ENCODE assay signal across 9 cellular contexts in the genomic region with DNA sequence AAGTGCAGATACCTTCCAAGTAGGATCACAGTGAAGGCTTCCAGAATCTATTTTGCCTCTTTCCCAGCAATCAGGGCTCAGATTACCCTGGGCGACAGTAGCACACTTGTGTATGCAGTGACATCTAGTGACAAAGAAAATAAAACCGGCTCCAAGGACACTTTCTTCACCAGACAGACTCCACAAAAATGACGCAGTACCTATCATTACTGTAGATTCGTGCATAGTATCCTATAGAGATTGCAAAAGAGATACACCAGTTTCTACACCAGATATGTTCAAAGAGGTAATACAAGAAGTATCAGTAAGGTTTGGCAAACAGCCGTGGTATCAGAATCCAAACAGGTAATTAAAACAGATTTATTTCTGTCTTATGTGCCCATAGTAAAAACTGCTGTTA.
DNase-seq lines count a peak whose midpoint lies in the region; ATAC-seq, FAIRE-seq and TF ChIP-seq lines count a peak whose summit lies in the region.
"Had no signal": no experiment of that assay in that cellular context is flagged by ENCODE, and none has a peak within 500 bp of the region (broad histone marks: within the 10 kb centered on the region; RNA-seq: fewer than 3 reads in every experiment).

No MANE protein-coding gene starts in this region.

- no peak overlapping the region for H3K27ac ChIP-seq in AG04450 (ENCODE audit: low read depth, low read length)
- H3K27ac ChIP-seq in PC-3 (ENCODE audit: low read length): no peak overlapping the region

- H4K20me1 ChIP-seq in Loucy (ENCODE audit: insufficient read depth, low read length, poor library complexity, severe bottlenecking) (no peaks in the 10 kb centered on the region), PC-3 (ENCODE audit: low read length) (no peaks in the 10 kb centered on the region)

- peak; percentile 32 for DNase-seq in AG04450 (ENCODE audit: low read depth, low spot score)
- peak; percentile 89 for DNase-seq in PC-3
- DNase-seq in mucosa of descending colon: peak in 1 of 3 donors; percentile 57
- no peak for DNase-seq in activated CD4-positive, CD25-positive, alpha-beta regulatory T cell (lab: John Stamatoyannopoulos, UW)

- H3K9me2 ChIP-seq in Loucy (replicated peaks; ENCODE audit: low read depth, low read length) (no peaks in the 10 kb centered on the region), PC-3 (replicated peaks; ENCODE audit: low read length) (no peaks in the 10 kb centered on the region)

- H3K9ac ChIP-seq in Loucy (ENCODE audit: low read depth, low read length, poor library complexity, severe bottlenecking) (no peak overlapping the region), PC-3 (ENCODE audit: low read length) (no peak overlapping the region)

- no peaks in the 10 kb centered on the region for H3K27me3 ChIP-seq in AG04450 (ENCODE audit: control insufficient read depth, insufficient read depth, low read length)
- no peaks in the 10 kb centered on the region for H3K27me3 ChIP-seq in Loucy (ENCODE audit: insufficient read depth, low read length, poor library complexity, severe bottlenecking)
- no peaks in the 10 kb centered on the region for H3K27me3 ChIP-seq in PC-3 (ENCODE audit: low read length)

- peak; percentile 86 for ATAC-seq in GM18868 (IDR thresholded peaks at IDR 0.05; ENCODE audit: unreplicated experiment)
- ATAC-seq in PC-3: peak; percentile 97
- ATAC-seq in mucosa of descending colon: peak; percentile 84
- ATAC-seq in HG03097 (IDR thresholded peaks at IDR 0.05; ENCODE audit: low FRiP score, unreplicated experiment): no peak

- H3K4me1 ChIP-seq in Loucy (ENCODE audit: insufficient read depth, low read length, poor library complexity, severe bottlenecking): no peaks in the 10 kb centered on the region
- H3K4me1 ChIP-seq in PC-3 (ENCODE audit: insufficient read depth, low read length): peaks cover 7% of the 10 kb centered on the region
- H3K4me1 ChIP-seq in mucosa of descending colon (ENCODE audit: low read depth): no peaks in the 10 kb centered on the region

- FAIRE-seq in endometrium (lab: Jason Lieb, UNC): peak; percentile 84
- FAIRE-seq: colon had no signal

- no peaks in the 10 kb centered on the region for H3K79me2 ChIP-seq in Loucy (ENCODE audit: insufficient read depth, low read length)
- no peaks in the 10 kb centered on the region for H3K79me2 ChIP-seq in PC-3 (ENCODE audit: low read length)

- H3K36me3 ChIP-seq in Loucy (ENCODE audit: insufficient read depth, low read length) (no peaks in the 10 kb centered on the region), PC-3 (ENCODE audit: low read depth, low read length) (no peaks in the 10 kb centered on the region), mucosa of descending colon (ENCODE audit: low read depth) (no peaks in the 10 kb centered on the region)

- TF ChIP-seq CTCF in AG04450 (IDR thresholded peaks at IDR 0.05; ENCODE audit: low read depth, low read length) (peak; percentile 36), Loucy (conservative IDR thresholded peaks at IDR 0.05; ENCODE audit: low read length) (peak; percentile 61), PC-3 (conservative IDR thresholded peaks at IDR 0.05; ENCODE audit: low read depth, low read length) (peak; percentile 93), mucosa of descending colon (IDR thresholded peaks at IDR 0.05) (peak; percentile 21)

- H2AFZ ChIP-seq in Loucy (ENCODE audit: low read length) (no peak overlapping the region), PC-3 (ENCODE audit: low read length) (no peak overlapping the region)

- CTCF ChIA-PET in AG04450 (lab: Charles Lee) (interaction anchor here (1.0 kb wide), 1 partner anchor 603 kb away, joined by 6 read pairs; no protein-coding TSS in a partner anchor), PC-3 (lab: Charles Lee) (interaction anchor here (0.5 to 0.7 kb wide), 2 partner anchors 312 to 603 kb away, joined by 3 read pairs; no protein-coding TSS in a partner anchor)

- H3K4me3 ChIP-seq in AG04450 (ENCODE audit: low read depth, low read length) (no peak overlapping the region), Loucy (ENCODE audit: low read length, poor library complexity, severe bottlenecking) (no peak overlapping the region), PC-3 (ENCODE audit: low read length) (no peak overlapping the region), mucosa of descending colon (no peak overlapping the region)

- H3F3A ChIP-seq in Loucy (ENCODE audit: low read depth): no peaks in the 10 kb centered on the region
- H3F3A ChIP-seq in PC-3 (ENCODE audit: low read length, unreplicated experiment): no peaks in the 10 kb centered on the region

- no peak overlapping the region for H3K4me2 ChIP-seq in Loucy (ENCODE audit: low read depth, low read length, poor library complexity, severe bottlenecking)
- no peak overlapping the region for H3K4me2 ChIP-seq in PC-3 (ENCODE audit: low read length)

- POLR2A ChIA-PET in AG04450 (lab: Yijun Ruan, JAX) (no interaction called here), PC-3 (lab: Charles Lee; ENCODE audit: unreplicated experiment) (interaction anchor here (0.5 kb wide), 1 partner anchor 597 kb away, joined by 3 read pairs; no protein-coding TSS in a partner anchor)

- BruUV-seq in PC-3 (replicated peaks; lab: Mats Ljungman, UMichigan): no TSS peak

- H3K9me3 ChIP-seq in AG04450 (ENCODE audit: control insufficient read depth, insufficient read depth, low read length) (peaks cover 6% of the 10 kb centered on the region), Loucy (ENCODE audit: insufficient read depth, low read depth, low read length) (no peaks in the 10 kb centered on the region), PC-3 (ENCODE audit: low read length) (no peaks in the 10 kb centered on the region), mucosa of descending colon (no peaks in the 10 kb centered on the region)

- intact Hi-C loops in PC-3 (cut with micrococcal nuclease): loop anchor here (1.0 to 5.0 kb wide), 11 partner anchors 67 to 805 kb away; no protein-coding TSS in a partner anchor
- intact Hi-C loops in mucosa of descending colon (cut with DNase I, micrococcal nuclease): no loop called here

Comparison
In these comparisons a context has a peak if more than half of its experiments do, and no peak if none do; other contexts are left out.
1. DNase-seq: peak in AG04450 (single experiment) and PC-3 (single experiment); none in activated CD4-positive, CD25-positive, alpha-beta regulatory T cell (0 of 4).
2. CTCF ChIP-seq: peak in every context shown above with its lines; median percentile 93 in PC-3; 61 in Loucy; 36 in AG04450; 21 in mucosa of descending colon.